Comparison of ENCODE assay signal across 8 cellular contexts in genomic region chrX:148501121-148502066, GRCh38. TPM values are rescaled to one million over a fixed set of nuclear protein-coding genes. Genes with fewer than 3 reads are reported as not detected.
DNase-seq lines count a peak whose midpoint lies in the region; ATAC-seq and TF ChIP-seq lines count a peak whose summit lies in the region.

No MANE protein-coding gene starts in this region.

- H2AFZ ChIP-seq in PC-3 (ENCODE audit: low read length) = peak overlapping the region; percentile 61; the same call in 1 of the 2 replicates

- no peaks in the 10 kb centered on the region for H3F3A ChIP-seq in PC-3 (ENCODE audit: low read length, unreplicated experiment)

- CTCF ChIA-PET in PC-3 (lab: Charles Lee) = no interaction called here

- no peaks in the 10 kb centered on the region for H3K9me3 ChIP-seq in PC-3 (ENCODE audit: low read length)

- H3K4me2 ChIP-seq in PC-3 (ENCODE audit: low read length) = peak overlapping the region; percentile 81

- no peaks in the 10 kb centered on the region for H3K9me3 Mint-ChIP-seq in T-helper 2 cell treated with Interferon-gamma antibody and Interleukin-4, amounts not matched to agents 5 μg/mL and 100 μg/mL, for 36 hours
- peaks cover 0 to 3% (median 0%) of the 10 kb centered on the region in 7 donors for H3K9me3 Mint-ChIP-seq in naive B cell

- H3K4me1 Mint-ChIP-seq in T-helper 2 cell treated with Interferon-gamma antibody and Interleukin-4, amounts not matched to agents 5 μg/mL and 100 μg/mL, for 36 hours (ENCODE audit: low read depth) = peaks cover 6% of the 10 kb centered on the region
- peaks cover 3 to 13% (median 10%) of the 10 kb centered on the region in 3 donors for H3K4me1 Mint-ChIP-seq in naive B cell

- POLR2A ChIA-PET in PC-3 (lab: Charles Lee; ENCODE audit: unreplicated experiment) = no interaction called here

- intact Hi-C loops in PC-3 (cut with micrococcal nuclease) = no loop called here

- no peak overlapping the region for H3K9ac ChIP-seq in PC-3 (ENCODE audit: low read length)

- H3K4me3 Mint-ChIP-seq in T-helper 2 cell treated with Interferon-gamma antibody and Interleukin-4, amounts not matched to agents 5 μg/mL and 100 μg/mL, for 36 hours = peak overlapping the region; percentile 84
- peak overlapping the region; percentile 86 to 94 (median 88) for H3K4me3 Mint-ChIP-seq in naive B cell

- H3K79me2 ChIP-seq in PC-3 (ENCODE audit: low read length) = no peaks in the 10 kb centered on the region

- ATAC-seq in PC-3 (no peak), naive B cell (ENCODE audit: low read depth in 2 of 2) (peak; percentile 7 to 15)

- H3K4me1 ChIP-seq in PC-3 (ENCODE audit: insufficient read depth, low read length) = no peaks in the 10 kb centered on the region

- H3K9me2 ChIP-seq in PC-3 (replicated peaks; ENCODE audit: low read length) = no peaks in the 10 kb centered on the region

- BruUV-seq in PC-3 (replicated peaks; lab: Mats Ljungman, UMichigan) = no TSS peak

- no peak overlapping the region for H3K27ac ChIP-seq in PC-3 (ENCODE audit: low read length)
- peak overlapping the region in 1 of 2 donors; percentile 67 for H3K27ac ChIP-seq in coronary artery

- peak; percentile 3 for DNase-seq in T-helper 2 cell treated with Interferon-gamma antibody and Interleukin-4, amounts not matched to agents 5 μg/mL and 100 μg/mL, for 36 hours (ENCODE audit: low spot score)
- DNase-seq in T-helper 2 cell (no peak), PC-3 (no peak), coronary artery (ENCODE audit: low spot score) (no peak), naive B cell (peak; percentile 14), NCI-H187 treated with DMSO at 0.1 percent for 48 hours (lab: John Stamatoyannopoulos, UW) (no peak), H4 (ENCODE audit: low spot score) (no peak), GDM1 (lab: John Stamatoyannopoulos, UW) (no peak)

- H3K36me3 Mint-ChIP-seq in T-helper 2 cell treated with Interferon-gamma antibody and Interleukin-4, amounts not matched to agents 5 μg/mL and 100 μg/mL, for 36 hours (ENCODE audit: low read depth) = no peaks in the 10 kb centered on the region
- no peaks in the 10 kb centered on the region for H3K36me3 Mint-ChIP-seq in naive B cell

- peaks cover 17% of the 10 kb centered on the region for H3K27me3 Mint-ChIP-seq in T-helper 2 cell treated with Interferon-gamma antibody and Interleukin-4, amounts not matched to agents 5 μg/mL and 100 μg/mL, for 36 hours (ENCODE audit: low read depth)
- peaks cover 0 to 8% (median 8%) of the 10 kb centered on the region in 3 donors for H3K27me3 Mint-ChIP-seq in naive B cell

- H4K20me1 ChIP-seq in PC-3 (ENCODE audit: low read length) = no peaks in the 10 kb centered on the region

- no peak for TF ChIP-seq CTCF in PC-3 (conservative IDR thresholded peaks at IDR 0.05; ENCODE audit: low read depth, low read length)
- TF ChIP-seq CTCF in coronary artery (IDR thresholded peaks at IDR 0.05) = no peak

- H3K36me3 ChIP-seq in PC-3 (ENCODE audit: low read depth, low read length) = no peaks in the 10 kb centered on the region

- H3K4me3 ChIP-seq in PC-3 (ENCODE audit: low read length) = peak overlapping the region; percentile 55; the same call in 1 of the 2 replicates
- peak overlapping the region; percentile 74 for H3K4me3 ChIP-seq in coronary artery

- peaks cover 14% of the 10 kb centered on the region; the same call in 1 of the 2 replicates for H3K27me3 ChIP-seq in PC-3 (ENCODE audit: low read length)

- no peak overlapping the region for H3K27ac Mint-ChIP-seq in T-helper 2 cell treated with Interferon-gamma antibody and Interleukin-4, amounts not matched to agents 5 μg/mL and 100 μg/mL, for 36 hours
- peak overlapping the region in 5 of 6 donors; percentile 5 to 66 (median 52) for H3K27ac Mint-ChIP-seq in naive B cell

RNA-seq across cellular contexts. Expression of gene AFF2, which starts 1.0 kb away (rescaled TPM):
- total RNA-seq in PC-3 (2014; rRNA removed) = not detected in 2 replicates
- under 1 TPM in 4 of 6 donors, not detected in 2; 0.23 to 0.82 (median 0.32) TPM for polyA plus RNA-seq in naive B cell (ENCODE audit: low read depth in 6 of 6)
- total RNA-seq in H4 (2014; rRNA removed; shearing (Covaris generic)) = under 0.01 and 0.10 TPM in 2 replicates

Comparison
In these comparisons a context has a peak if more than half of its experiments do, and no peak if none do; other contexts are left out.
1. DNase-seq: peak in T-helper 2 cell treated with Interferon-gamma antibody and Interleukin-4, amounts not matched to agents 5 μg/mL and 100 μg/mL, for 36 hours (single experiment) and naive B cell (single experiment); none in T-helper 2 cell (0 of 5), PC-3 (single experiment), coronary artery (single experiment), NCI-H187 treated with DMSO at 0.1 percent for 48 hours (single experiment), H4 (single experiment) and GDM1 (single experiment).